In the genomic region with DNA sequence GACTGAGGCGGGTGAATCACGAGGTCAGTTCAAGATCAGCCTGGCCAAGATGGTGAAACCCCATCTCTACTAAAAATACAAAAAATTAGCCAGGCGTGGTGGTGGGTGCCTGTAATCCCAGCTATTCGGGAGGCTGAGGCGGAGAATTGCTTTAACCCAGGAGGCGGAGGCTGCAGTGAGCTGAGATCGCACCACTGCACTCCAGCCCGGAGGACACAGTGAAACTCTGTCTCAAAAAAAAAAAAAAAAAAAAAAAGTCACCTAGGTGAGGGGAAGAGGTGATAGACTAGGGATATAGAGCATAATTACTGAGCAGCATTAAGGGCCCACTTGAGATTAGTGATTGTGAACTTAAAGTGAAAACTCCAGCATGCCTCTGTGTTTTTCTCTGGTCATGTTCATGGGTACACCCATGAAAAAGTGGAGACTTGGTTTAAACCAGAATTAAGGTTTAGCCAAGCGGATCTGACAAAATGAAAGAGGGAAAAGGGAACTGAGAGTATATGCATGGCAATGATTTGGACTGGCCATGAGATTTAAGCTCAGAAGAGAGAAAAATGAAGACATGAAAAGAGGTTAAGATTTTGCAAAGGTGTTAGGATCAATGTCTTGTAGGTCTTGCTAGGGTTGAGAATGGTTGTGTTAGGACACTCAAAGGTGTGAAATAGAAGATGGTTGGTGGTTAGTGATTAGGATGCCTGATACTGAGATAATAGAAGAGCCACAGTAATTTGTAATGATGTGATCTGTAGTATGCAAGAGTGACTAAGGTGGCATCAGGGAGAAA, we compare ENCODE assay signal across 17 cellular contexts.
DNase-seq lines count a peak whose midpoint lies in the region; ATAC-seq, FAIRE-seq and TF ChIP-seq lines count a peak whose summit lies in the region.
"Had no signal": no experiment of that assay in that cellular context is flagged by ENCODE, and none has a peak within 500 bp of the region (broad histone marks: within the 10 kb centered on the region; RNA-seq: fewer than 3 reads in every experiment).

No MANE protein-coding gene starts in this region.

- H3K36me3 Mint-ChIP-seq in CD4-positive, alpha-beta memory T cell = peaks cover 7 to 25% of the 10 kb centered on the region in 2 donors
- peaks cover 2% of the 10 kb centered on the region for H3K36me3 Mint-ChIP-seq in activated CD4-positive, alpha-beta memory T cell treated with anti-CD3 and anti-CD28 coated beads, Interleukin-2, amount 10 ng/mL, durations not matched to agents 7 days and 5 days (ENCODE audit: low read depth)

- H3K27ac Mint-ChIP-seq in CD4-positive, alpha-beta memory T cell = no peak overlapping the region
- H3K27ac Mint-ChIP-seq in activated CD4-positive, alpha-beta memory T cell treated with anti-CD3 and anti-CD28 coated beads, Interleukin-2, amount 10 ng/mL, durations not matched to agents 7 days and 5 days = no peak overlapping the region

- TF ChIP-seq POLR2A in GM12878 (IDR thresholded peaks at IDR 0.05; ENCODE audit: low read depth, low read length) = no peak

- no peak for FAIRE-seq in GM12878 (lab: Jason Lieb, UNC)

- SMC1A ChIA-PET in GM12878 (lab: Charles Lee; ENCODE audit: uncharacterized antibody, unreplicated experiment) = interaction anchor here (0.7 to 2.3 kb wide), 6 partner anchors 11 to 526 kb away, joined by 3 to 5 read pairs (median 3); no protein-coding TSS in a partner anchor

- ATAC-seq in GM18867 (IDR thresholded peaks at IDR 0.05; ENCODE audit: unreplicated experiment) = peak; percentile 62
- peak; percentile 86 for ATAC-seq in GM21447 (IDR thresholded peaks at IDR 0.05; ENCODE audit: unreplicated experiment)
- peak; percentile 69 for ATAC-seq in HG03095 (IDR thresholded peaks at IDR 0.05; ENCODE audit: unreplicated experiment)
- peak; percentile 98 for ATAC-seq in GM12878
- ATAC-seq: lower lobe of right lung had no signal

- no peak for TF ChIP-seq CTCF in GM12878 (IDR thresholded peaks at IDR 0.05 in 2 of 3, conservative IDR thresholded peaks at IDR 0.05 in 1 of 3; ENCODE audit: control insufficient read depth in 2 of 3, extremely low read depth in 1 of 3, insufficient read depth in 1 of 3, low read depth in 3 of 3, low read length in 3 of 3)

- H3K4me1 Mint-ChIP-seq in CD4-positive, alpha-beta memory T cell = peaks cover 0 to 2% (median 0%) of the 10 kb centered on the region in 4 donors
- H3K4me1 Mint-ChIP-seq in activated CD4-positive, alpha-beta memory T cell treated with anti-CD3 and anti-CD28 coated beads, Interleukin-2, amount 10 ng/mL, durations not matched to agents 7 days and 5 days = no peaks in the 10 kb centered on the region
- H3K4me1 Mint-ChIP-seq: neural crest cell had no signal

- no peaks in the 10 kb centered on the region for H3K27me3 ChIP-seq in GM12878 (replicated peaks in 1 of 2; ENCODE audit: control insufficient read depth in 2 of 2, insufficient read depth in 2 of 2, low read length in 1 of 2)
- H3K27me3 ChIP-seq in CD4-positive, alpha-beta memory T cell (ENCODE audit: insufficient read depth, low read length) = no peaks in the 10 kb centered on the region
- H3K27me3 ChIP-seq: esophagus muscularis mucosa, sigmoid colon, suprapubic skin had no signal

- intact Hi-C loops in GM12878 (cut with micrococcal nuclease; ENCODE audit: unreplicated experiment) = loop anchor here (5.0 kb wide), 1 partner anchor 98 kb away; no protein-coding TSS in a partner anchor
- intact Hi-C loops in CD4-positive, alpha-beta memory T cell (cut with micrococcal nuclease) = no loop called here

- no peaks in the 10 kb centered on the region for H3K27me3 Mint-ChIP-seq in CD4-positive, alpha-beta memory T cell
- no peaks in the 10 kb centered on the region for H3K27me3 Mint-ChIP-seq in activated CD4-positive, alpha-beta memory T cell treated with anti-CD3 and anti-CD28 coated beads, Interleukin-2, amount 10 ng/mL, durations not matched to agents 7 days and 5 days

- no peak overlapping the region for H3K9ac ChIP-seq in GM12878 (ENCODE audit: control insufficient read depth, insufficient read depth, low read length)

- peaks cover 0 to 2% of the 10 kb centered on the region in 2 experiments; a peak in 2 of 4 replicates for H3K36me3 ChIP-seq in GM12878 (ENCODE audit: control insufficient read depth in 2 of 2, insufficient read depth in 2 of 2, low read length in 1 of 2)
- no peaks in the 10 kb centered on the region for H3K36me3 ChIP-seq in CD4-positive, alpha-beta memory T cell (ENCODE audit: insufficient read depth, low read length)
- H3K36me3 ChIP-seq: sigmoid colon, WERI-Rb-1 had no signal

- TF ChIP-seq EP300 in GM12878 (IDR thresholded peaks at IDR 0.05; ENCODE audit: borderline replicate concordance in 1 of 2, control insufficient read depth in 1 of 2, low read depth in 2 of 2, low read length in 2 of 2) = 0 out of 4 replicates have a peak, but pooled peaks of 1 of the 2 experiments have one; percentile 33

- no peak overlapping the region for H3K4me3 Mint-ChIP-seq in CD4-positive, alpha-beta memory T cell
- no peak overlapping the region for H3K4me3 Mint-ChIP-seq in activated CD4-positive, alpha-beta memory T cell treated with anti-CD3 and anti-CD28 coated beads, Interleukin-2, amount 10 ng/mL, durations not matched to agents 7 days and 5 days
- H3K4me3 Mint-ChIP-seq: neural crest cell had no signal

- POLR2A ChIA-PET in GM12878 (lab: Charles Lee) = no interaction called here
- POLR2A ChIA-PET in CD4-positive, alpha-beta memory T cell (lab: Charles Lee; ENCODE audit: partially characterized antibody) = no interaction called here
- POLR2A ChIA-PET in activated CD4-positive, alpha-beta memory T cell treated with anti-CD3 and anti-CD28 coated beads, Interleukin-2, amount 10 ng/mL, durations not matched to agents 7 days and 5 days (lab: Charles Lee) = no interaction called here

- RAD21 ChIA-PET in GM12878 (lab: Charles Lee; ENCODE audit: unreplicated experiment) = interaction anchor here (0.7 to 1.2 kb wide), 2 partner anchors 102 to 144 kb away, joined by 3 to 4 read pairs; no protein-coding TSS in a partner anchor

- H3K4me1 ChIP-seq in GM12878 (ENCODE audit: control insufficient read depth, insufficient read depth, low read length) = no peaks in the 10 kb centered on the region
- no peaks in the 10 kb centered on the region for H3K4me1 ChIP-seq in CD4-positive, alpha-beta memory T cell (ENCODE audit: insufficient read depth, low read length)
- H3K4me1 ChIP-seq: esophagus muscularis mucosa, lower lobe of right lung, sigmoid colon, suprapubic skin had no signal

- peaks cover 3% of the 10 kb centered on the region; the same call in 1 of the 3 replicates for H3K9me3 ChIP-seq in GM12878 (replicated peaks; ENCODE audit: control insufficient read depth, insufficient read depth, low read length)
- H3K9me3 ChIP-seq in CD4-positive, alpha-beta memory T cell (ENCODE audit: control insufficient read depth in 1 of 2, low read length in 2 of 2) = no peaks in the 10 kb centered on the region
- H3K9me3 ChIP-seq: esophagus muscularis mucosa, lower lobe of right lung, sigmoid colon, suprapubic skin had no signal

- no peak overlapping the region for H2AFZ ChIP-seq in GM12878 (ENCODE audit: control insufficient read depth, low read depth, low read length)

- in situ Hi-C loops in GM12878 (cut with MboI) = no loop called here

- CTCF ChIA-PET in GM12878 (lab: Yijun Ruan, JAX) = no interaction called here
- CTCF ChIA-PET in CD4-positive, alpha-beta memory T cell (lab: Charles Lee; ENCODE audit: partially characterized antibody) = no interaction called here
- CTCF ChIA-PET in activated CD4-positive, alpha-beta memory T cell treated with anti-CD3 and anti-CD28 coated beads, Interleukin-2, amount 10 ng/mL, durations not matched to agents 7 days and 5 days (lab: Charles Lee) = no interaction called here

- BruUV-seq in GM12878 (replicated peaks; lab: Mats Ljungman, UMichigan) = no TSS peak

- no peaks in the 10 kb centered on the region for H4K20me1 ChIP-seq in GM12878 (ENCODE audit: control insufficient read depth, insufficient read depth)

- DNase-seq in GM12878 (ENCODE audit: low read depth, low spot score) (peak; percentile 24), HPDE6-E6E7 (ENCODE audit: extremely low spot score) (no peak)
- no peak for DNase-seq in stimulated activated naive CD4-positive, alpha-beta T cell treated with Interleukin-2 at 50 U/mL for 16 hours (lab: John Stamatoyannopoulos, UW)
- DNase-seq in CD4-positive, alpha-beta memory T cell = no peak
- DNase-seq in activated CD4-positive, alpha-beta memory T cell treated with anti-CD3 and anti-CD28 coated beads, Interleukin-2, amount 10 ng/mL, durations not matched to agents 7 days and 5 days = no peak
- DNase-seq: activated T-cell treated with anti-CD3 and anti-CD28 coated beads for 4 hours, lower lobe of right lung, NCI-H2107, sigmoid colon, WERI-Rb-1 had no signal

- no peak overlapping the region for H3K4me3 ChIP-seq in GM12878
- no peak overlapping the region for H3K4me3 ChIP-seq in CD4-positive, alpha-beta memory T cell (ENCODE audit: low read length in 2 of 2)
- H3K4me3 ChIP-seq: esophagus muscularis mucosa, lower lobe of right lung, sigmoid colon, SK-N-MC, suprapubic skin had no signal

- TF ChIP-seq RAD21 in GM12878 (IDR thresholded peaks at IDR 0.05; ENCODE audit: insufficient read depth, low read depth, low read length) = no peak

- peaks cover 0 to 2% (median 0%) of the 10 kb centered on the region in 8 donors for H3K9me3 Mint-ChIP-seq in CD4-positive, alpha-beta memory T cell
- H3K9me3 Mint-ChIP-seq in activated CD4-positive, alpha-beta memory T cell treated with anti-CD3 and anti-CD28 coated beads, Interleukin-2, amount 10 ng/mL, durations not matched to agents 7 days and 5 days = no peaks in the 10 kb centered on the region
- H3K9me3 Mint-ChIP-seq: neural crest cell had no signal

- H3K79me2 ChIP-seq in GM12878 (ENCODE audit: control insufficient read depth, insufficient read depth, low read length) = no peaks in the 10 kb centered on the region

- H3K4me2 ChIP-seq in GM12878 (ENCODE audit: control insufficient read depth, insufficient read depth) = no peak overlapping the region

- WGBS in GM12878 (ENCODE audit: insufficient coverage, insufficient replicate concordance, low lambda C conversion rate, missing lambda C conversion rate) = over 99% methylated on average over 8 of the region's 9 CpGs

- no peak overlapping the region for H3K27ac ChIP-seq in GM12878 (ENCODE audit: control insufficient read depth, insufficient read depth)
- H3K27ac ChIP-seq in CD4-positive, alpha-beta memory T cell (ENCODE audit: low read depth, low read length) = no peak overlapping the region
- H3K27ac ChIP-seq: esophagus muscularis mucosa, lower lobe of right lung, sigmoid colon, SK-N-MC, suprapubic skin, WERI-Rb-1 had no signal

TF ChIP-seq in GM12878, 131 proteins besides CTCF, POLR2A, EP300 and RAD21 (continues in another document):
- TF ChIP-seq IKZF2 (IDR thresholded peaks at IDR 0.05) (peak; percentile 53 to 63; a peak in 3 of 4 replicates), ATF7 (IDR thresholded peaks at IDR 0.05; ENCODE audit: low read depth) (peak; percentile 80), SIX5 (IDR thresholded peaks at IDR 0.05; ENCODE audit: low read depth, low read length, severe bottlenecking) (no peak), MTA2 (IDR thresholded peaks at IDR 0.05; ENCODE audit: low read depth) (peak; percentile 70; the same call in 1 of the 2 replicates), SMAD5 (IDR thresholded peaks at IDR 0.05; ENCODE audit: low read depth) (no peak)
